Comparison of ENCODE assay signal across 26 cellular contexts in genomic region chr13:99931462-99931861, GRCh38. TPM values are rescaled to one million over a fixed set of nuclear protein-coding genes. Genes with fewer than 3 reads are reported as not detected.
"Had no signal": no experiment of that assay in that cellular context is flagged by ENCODE, and none has a peak within 500 bp of the region (broad histone marks: within the 10 kb centered on the region; RNA-seq: fewer than 3 reads in every experiment).

No MANE protein-coding gene starts in this region.

- H3K27ac ChIP-seq: breast epithelium, sigmoid colon, testis, uterus had no signal

- H3K4me3 ChIP-seq: breast epithelium, sigmoid colon, smooth muscle cell, testis, uterus had no signal

- H3K27ac Mint-ChIP-seq: activated CD8-positive, alpha-beta T cell treated with anti-CD3 and anti-CD28 coated beads, Interleukin-2, amount 10 ng/mL, durations not matched to agents 7 days and 5 days; activated naive CD8-positive, alpha-beta T cell treated with anti-CD3 and anti-CD28 coated beads for 36 hours; mesothelial cell of epicardium; natural killer cell; progenitor cell of endocrine pancreas; stimulated activated memory B cell treated with anti-CD40 and anti-IgM and Interleukin-4, amounts not matched to agents 10 μg/mL and 1 μg/mL and 100 μg/mL, for 72 hours had no signal

- H3K9me3 ChIP-seq: breast epithelium, sigmoid colon, testis, uterus had no signal

- H3K36me3 ChIP-seq: breast epithelium, sigmoid colon, uterus had no signal

- H3K9me3 Mint-ChIP-seq: activated naive CD8-positive, alpha-beta T cell treated with anti-CD3 and anti-CD28 coated beads for 36 hours; central memory CD8-positive, alpha-beta T cell; natural killer cell; stimulated activated memory B cell treated with anti-CD40 and anti-IgM and Interleukin-4, amounts not matched to agents 10 μg/mL and 1 μg/mL and 100 μg/mL, for 72 hours had no signal

- H3K4me1 Mint-ChIP-seq: activated naive CD8-positive, alpha-beta T cell treated with anti-CD3 and anti-CD28 coated beads for 36 hours; natural killer cell; stimulated activated memory B cell treated with anti-CD40 and anti-IgM and Interleukin-4, amounts not matched to agents 10 μg/mL and 1 μg/mL and 100 μg/mL, for 72 hours had no signal

- ATAC-seq: activated CD8-positive, alpha-beta T cell treated with anti-CD3 and anti-CD28 coated beads, Interleukin-2, amount 10 ng/mL, durations not matched to agents 7 days and 5 days; esophagus mucosa; left ventricle myocardium superior; natural killer cell; stimulated activated memory B cell treated with anti-CD40 and anti-IgM and Interleukin-4, amounts not matched to agents 10 μg/mL and 1 μg/mL and 100 μg/mL, for 72 hours had no signal

- H3K27me3 ChIP-seq: testis, uterus had no signal

- H3K4me1 ChIP-seq: breast epithelium, testis, uterus had no signal

- H3K4me2 ChIP-seq: smooth muscle cell had no signal

- DNase-seq: activated CD4-positive, alpha-beta T cell treated with anti-CD3 and anti-CD28 coated beads for 1 hour; activated CD4-positive, alpha-beta T cell treated with anti-CD3 and anti-CD28 coated beads, Interleukin-2, amount 50 U/mL, for 1 hour; activated CD8-positive, alpha-beta T cell treated with anti-CD3 and anti-CD28 coated beads, Interleukin-2, amount 10 ng/mL, durations not matched to agents 7 days and 5 days; activated naive CD8-positive, alpha-beta T cell treated with anti-CD3 and anti-CD28 coated beads for 36 hours; activated T-cell treated with anti-CD3 and anti-CD28 coated beads, Interleukin-2, amount 50 U/mL, for 1 hour; effector memory CD4-positive, alpha-beta T cell; head of caudate nucleus; hypothalamus; left ventricle myocardium superior; mammary epithelial cell; natural killer cell; retina; sigmoid colon; stimulated activated CD4-positive, alpha-beta T cell treated with anti-CD3 and anti-CD28 coated beads, Interleukin-15, amount 100 ng/mL, for 24 hours; testis; trophoblast cell; uterus had no signal

- H3K4me3 Mint-ChIP-seq: activated CD8-positive, alpha-beta T cell treated with anti-CD3 and anti-CD28 coated beads, Interleukin-2, amount 10 ng/mL, durations not matched to agents 7 days and 5 days; activated naive CD8-positive, alpha-beta T cell treated with anti-CD3 and anti-CD28 coated beads for 36 hours; central memory CD8-positive, alpha-beta T cell; mesothelial cell of epicardium; natural killer cell; stimulated activated memory B cell treated with anti-CD40 and anti-IgM and Interleukin-4, amounts not matched to agents 10 μg/mL and 1 μg/mL and 100 μg/mL, for 72 hours had no signal

- FAIRE-seq: colon, frontal cortex had no signal

RNA-seq across cellular contexts. Expression of gene ZIC5, which starts 40.1 kb away (rescaled TPM):
- total RNA-seq: activated CD8-positive, alpha-beta T cell treated with anti-CD3 and anti-CD28 coated beads, Interleukin-2, amount 10 ng/mL, durations not matched to agents 7 days and 5 days; activated naive CD8-positive, alpha-beta T cell treated with anti-CD3 and anti-CD28 coated beads for 36 hours; breast epithelium; esophagus mucosa; left ventricle myocardium superior; mammary epithelial cell; mesothelial cell of epicardium; natural killer cell; progenitor cell of endocrine pancreas; sigmoid colon; smooth muscle cell; uterus had no signal
- polyA plus RNA-seq: mammary epithelial cell, sigmoid colon, smooth muscle cell had no signal

RNA-seq across cellular contexts. Expression of gene ZIC2, which starts 50.1 kb away (rescaled TPM):
- total RNA-seq: activated CD8-positive, alpha-beta T cell treated with anti-CD3 and anti-CD28 coated beads, Interleukin-2, amount 10 ng/mL, durations not matched to agents 7 days and 5 days; activated naive CD8-positive, alpha-beta T cell treated with anti-CD3 and anti-CD28 coated beads for 36 hours; left ventricle myocardium superior; mesothelial cell of epicardium; natural killer cell; progenitor cell of endocrine pancreas; sigmoid colon; smooth muscle cell; uterus had no signal
- polyA plus RNA-seq: smooth muscle cell had no signal
